1 cellular context compared by ENCODE assay signal in genomic region chr3:186075931-186076567, GRCh38.
TF ChIP-seq lines count a peak whose summit lies in the region.

No MANE protein-coding gene starts in this region.

TF ChIP-seq in H1, 55 proteins besides CTCF, POLR2A, EP300 and RAD21:
- TF ChIP-seq ATF2 (IDR thresholded peaks at IDR 0.05; ENCODE audit: low read length) (no peak), FOSL1 (IDR thresholded peaks at IDR 0.05; ENCODE audit: insufficient read depth, low read depth, low read length) (no peak), SUZ12 (IDR thresholded peaks at IDR 0.05; ENCODE audit: low read length) (no peak), SRF (IDR thresholded peaks at IDR 0.05; ENCODE audit: low read depth, low read length) (no peak), KDM4A (IDR thresholded peaks at IDR 0.05; ENCODE audit: low read depth, low read length, severe bottlenecking) (no peak), RBBP5 (IDR thresholded peaks at IDR 0.05; ENCODE audit: borderline replicate concordance, low read depth, low read length) (no peak), TEAD4 (IDR thresholded peaks at IDR 0.05; ENCODE audit: low read depth, low read length) (no peak), MAX (IDR thresholded peaks at IDR 0.05) (no peak), TAF1 (IDR thresholded peaks at IDR 0.05; ENCODE audit: low read depth, low read length) (no peak), TAF7 (optimal IDR thresholded peaks at IDR 0.05; ENCODE audit: borderline replicate concordance, low read depth, low read length) (no peak), CEBPB (IDR thresholded peaks at IDR 0.05; ENCODE audit: low read depth, low read length) (no peak), RFX5 (IDR thresholded peaks at IDR 0.05; ENCODE audit: borderline replicate concordance, low read depth, low read length) (no peak), HDAC2 (IDR thresholded peaks at IDR 0.05; ENCODE audit: borderline replicate concordance in 1 of 2, low read depth in 2 of 2, low read length in 2 of 2) (no peak), BCL11A (IDR thresholded peaks at IDR 0.05; ENCODE audit: low read depth in 2 of 2, low read length in 2 of 2) (no peak)
